ENCODE assay signal across 11 cellular contexts in the genomic region with DNA sequence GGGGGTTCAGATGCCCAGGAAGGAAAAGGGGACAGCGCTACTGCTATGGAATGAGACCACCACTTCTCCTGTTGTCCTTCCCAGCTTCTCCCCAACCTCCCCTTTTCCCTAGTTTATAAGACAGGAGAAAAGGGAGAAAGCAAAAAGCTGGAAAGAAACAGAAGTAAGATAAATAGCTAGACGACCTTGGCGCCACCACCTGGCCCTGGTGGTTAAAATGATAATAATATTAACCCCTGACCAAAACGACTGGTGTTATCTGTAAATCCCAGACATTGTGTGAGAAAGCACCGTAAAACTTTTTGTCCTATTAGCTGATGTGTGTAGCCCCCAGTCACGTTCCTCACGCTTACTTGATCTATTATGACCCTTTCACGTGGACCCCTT. TPM values are rescaled to one million over a fixed set of nuclear protein-coding genes. Genes with fewer than 3 reads are reported as not detected.
A peak's percentile ranks its signal among the peaks of the same experiment; 100 is the strongest.
DNase-seq lines count a peak whose midpoint lies in the region; ATAC-seq, FAIRE-seq and TF ChIP-seq lines count a peak whose summit lies in the region.
"Not testable (repeated sequence)": the region's sequence is repeated elsewhere in the genome, so short reads cannot be mapped to it uniquely, and the experiment has no call there.
"Had no signal": no experiment of that assay in that cellular context is flagged by ENCODE, and none has a peak within 500 bp of the region (broad histone marks: within the 10 kb centered on the region; RNA-seq: fewer than 3 reads in every experiment).

No MANE protein-coding gene starts in this region.

- not testable (repeated sequence) for H3K36me3 ChIP-seq in Panc1 (ENCODE audit: control insufficient read depth, insufficient read depth, low read length); keratinocyte (ENCODE audit: control insufficient read depth in 2 of 2, extremely low read depth in 1 of 2, insufficient read depth in 2 of 2, low read length in 2 of 2)

- H3K27ac ChIP-seq in HL-60 (replicated peaks) (peak overlapping the region; percentile 64), Panc1 (ENCODE audit: low read length) (peak overlapping the region; percentile 90), dorsolateral prefrontal cortex (peak overlapping the region in 43 of 59 donors; percentile 10 to 88 (median 64)), substantia nigra (ENCODE audit: low read depth, low read length, poor library complexity, severe bottlenecking) (peak overlapping the region; percentile 4)
- H3K27ac ChIP-seq in keratinocyte (ENCODE audit: control insufficient read depth, insufficient read depth, low read length), result not testable (repeated sequence)

- peak overlapping the region; percentile 23 for H2AFZ ChIP-seq in keratinocyte (ENCODE audit: control insufficient read depth, low read length)

- BruUV-seq in Panc1 (replicated peaks; lab: Mats Ljungman, UMichigan), result not testable (repeated sequence)

- CTCF ChIA-PET in Panc1 (lab: Charles Lee), result interaction anchor here (0.6 to 1.4 kb wide), 6 partner anchors 35 to 324 kb away, joined by 3 to 6 read pairs (median 4); no protein-coding TSS in a partner anchor
- CTCF ChIA-PET in WTC11 (lab: Charles Lee), result interaction anchor here (0.9 to 2.4 kb wide), 20 partner anchors 8 to 535 kb away, joined by 3 to 19 read pairs (median 5); a partner anchor contains a TSS

- in situ Hi-C loops in Panc1 (cut with HindIII; ENCODE audit: low pct_unique_long_range_greater_than_20kb, low sequenced_read_pairs), result loop anchor here (25.0 kb wide), 1 partner anchor 88 kb away; no protein-coding TSS in a partner anchor

- POLR2A ChIA-PET in Panc1 (lab: Charles Lee) (interaction anchor here (0.6 to 1.0 kb wide), 3 partner anchors 13 to 30 kb away, joined by 3 to 4 read pairs (median 4); no protein-coding TSS in a partner anchor), WTC11 (lab: Charles Lee) (interaction anchor here (0.6 to 1.2 kb wide), 2 partner anchors 8 to 11 kb away, joined by 4 to 8 read pairs; no protein-coding TSS in a partner anchor)

- H3K27me3 Mint-ChIP-seq in WTC11 (ENCODE audit: low read depth), result not testable (repeated sequence)
- peaks cover 29% of the 10 kb centered on the region for H3K27me3 Mint-ChIP-seq in nephron (ENCODE audit: low read depth)

- not testable (repeated sequence) for H3K4me3 Mint-ChIP-seq in WTC11
- peak overlapping the region in 1 of 3 experiments; percentile 4 for H3K4me3 Mint-ChIP-seq in nephron

- dilution Hi-C loops in keratinocyte (cut with MboI; ENCODE audit: extremely low pct_ligation_motif_present, low sequenced_read_pairs), result not testable (repeated sequence)

- intact Hi-C loops in Panc1 (cut with micrococcal nuclease; ENCODE audit: unreplicated experiment), result not testable (repeated sequence)
- intact Hi-C loops in dorsolateral prefrontal cortex (cut with DNase I), result loop anchor here in 1 of 2 donors (5.0 kb wide), 1 partner anchor 38 kb away; no protein-coding TSS in a partner anchor

- not testable (repeated sequence) for H3K9ac ChIP-seq in keratinocyte (ENCODE audit: control insufficient read depth, extremely low read depth, insufficient read depth, low read length)

- H3K36me3 Mint-ChIP-seq in WTC11, result peaks cover 27% of the 10 kb centered on the region
- not testable (repeated sequence) for H3K36me3 Mint-ChIP-seq in nephron (ENCODE audit: low read depth)

- FAIRE-seq in keratinocyte (lab: Jason Lieb, UNC), result not testable (repeated sequence)

- peaks cover 76% of the 10 kb centered on the region for H3K4me1 Mint-ChIP-seq in WTC11
- H3K4me1 Mint-ChIP-seq in nephron, result peaks cover 38% of the 10 kb centered on the region

- not testable (repeated sequence) for DNase-seq in AG10803 (ENCODE audit: low read depth); HL-60 (ENCODE audit: low read depth in 1 of 2, low spot score in 1 of 2); Panc1 (ENCODE audit: low read depth, low spot score); WTC11 (ENCODE audit: low spot score); dorsolateral prefrontal cortex; keratinocyte (ENCODE audit: low read depth, low spot score); substantia nigra (lab: John Stamatoyannopoulos, UW)

- H3K9me3 ChIP-seq in Panc1 (ENCODE audit: control insufficient read depth, insufficient read depth, low read depth, low read length); keratinocyte (ENCODE audit: control insufficient read depth, low read depth, low read length): not testable (repeated sequence)

- H3K4me3 ChIP-seq in AG10803 (ENCODE audit: low read length); HL-60 (replicated peaks; ENCODE audit: insufficient read depth, low read length); dorsolateral prefrontal cortex; keratinocyte (ENCODE audit: control insufficient read depth in 2 of 3, extremely low read depth in 1 of 3, insufficient read depth in 2 of 3, low read depth in 1 of 3, low read length in 3 of 3): not testable (repeated sequence)
- peak overlapping the region in 1 of 2 experiments; percentile 50; a peak in 2 of 4 replicates for H3K4me3 ChIP-seq in Panc1 (ENCODE audit: low read depth in 2 of 2, low read length in 2 of 2)

- not testable (repeated sequence) for H3K9me3 Mint-ChIP-seq in WTC11, nephron

- H3K27ac Mint-ChIP-seq in WTC11, result peak overlapping the region; percentile 86
- peak overlapping the region; percentile 16 to 53 (median 28) for H3K27ac Mint-ChIP-seq in nephron

- H3K79me2 ChIP-seq in keratinocyte (ENCODE audit: control insufficient read depth, insufficient read depth, low read length), result not testable (repeated sequence)

- H3K27me3 ChIP-seq in HL-60 (ENCODE audit: insufficient read depth, poor library complexity, severe bottlenecking); Panc1 (ENCODE audit: control insufficient read depth, insufficient read depth, low read length); dorsolateral prefrontal cortex: not testable (repeated sequence)
- peaks cover 14% of the 10 kb centered on the region for H3K27me3 ChIP-seq in keratinocyte (ENCODE audit: control insufficient read depth, extremely low read depth, insufficient read depth, low read length)

- TF ChIP-seq CTCF in AG10803 (conservative IDR thresholded peaks at IDR 0.05; ENCODE audit: low read length) (0 out of 2 replicates have a peak, but pooled peaks have one; percentile 1), Panc1 (IDR thresholded peaks at IDR 0.05) (peak; percentile 68), dorsolateral prefrontal cortex (IDR thresholded peaks at IDR 0.05 in 54 of 56, conservative IDR thresholded peaks at IDR 0.05 in 2 of 56; ENCODE audit: low read depth in 1 of 56, partially characterized antibody in 56 of 56) (peak in 6 of 56 donors; percentile 2 to 30 (median 15))
- not testable (repeated sequence) for TF ChIP-seq CTCF in HL-60 (IDR thresholded peaks at IDR 0.05; ENCODE audit: insufficient read depth, low read length); WTC11 (IDR thresholded peaks at IDR 0.05); keratinocyte (optimal IDR thresholded peaks at IDR 0.05 in 1 of 3, IDR thresholded peaks at IDR 0.05 in 1 of 3, conservative IDR thresholded peaks at IDR 0.05 in 1 of 3; ENCODE audit: extremely low read depth in 1 of 3, insufficient read depth in 2 of 3, low read length in 3 of 3); nephron (IDR thresholded peaks at IDR 0.05; ENCODE audit: unreplicated experiment in 3 of 3)

- H3K4me2 ChIP-seq in keratinocyte (ENCODE audit: control insufficient read depth, extremely low read depth, insufficient read depth, low read depth, low read length), result peak overlapping the region; percentile 14

- not testable (repeated sequence) for ATAC-seq in Panc1, WTC11

- H3K4me1 ChIP-seq in Panc1 (ENCODE audit: control insufficient read depth, insufficient read depth, low read length), result peaks cover 72% of the 10 kb centered on the region
- not testable (repeated sequence) for H3K4me1 ChIP-seq in keratinocyte (ENCODE audit: control insufficient read depth, extremely low read depth, insufficient read depth, low read length)

- not testable (repeated sequence) for H4K20me1 ChIP-seq in keratinocyte (ENCODE audit: control insufficient read depth, extremely low read depth, insufficient read depth, low read length)

- not testable (repeated sequence) for H3K9me1 ChIP-seq in keratinocyte (ENCODE audit: control insufficient read depth, extremely low read depth, insufficient read depth, low read length)

RNA-seq across cellular contexts. Expression of a gene that starts 5.2 kb away (rescaled TPM):
- total RNA-seq in Panc1 (2021; ENCODE audit: unreplicated experiment) (83.3 TPM), WTC11 (2021) (151 to 197 TPM (median 194 TPM) in 3 replicates), dorsolateral prefrontal cortex (10 to 100 TPM in 9 of 120 experiments, 1 to 10 TPM in 111; 2.1 to 13.9 (median 5.9) TPM)
- polyA plus RNA-seq in Panc1 (2012; ENCODE audit: insufficient read length), result 85.5 TPM
- polyA plus RNA-seq in keratinocyte, result 0.08 TPM in 1 of 3 replicates, not detected in the others
- not detected for polyA plus RNA-seq in keratinocyte (2011; ENCODE audit: low read depth)
- polyA plus RNA-seq in keratinocyte (2011; cell fraction: cytosol; rRNA removed), result 0.05 TPM in 1 of 2 replicates, not detected in the other
- 0.18 and 0.27 TPM in 2 replicates for polyA plus RNA-seq in keratinocyte (2011; cell fraction: nucleus; rRNA removed)
- polyA plus RNA-seq in keratinocyte (2012; ENCODE audit: low replicate concordance), result 0.09 and 0.10 TPM in 2 replicates
- 0.10 to 0.56 TPM in 2 of 3 replicates, not detected in the other for polyA minus RNA-seq in keratinocyte
- polyA minus RNA-seq in keratinocyte (2011; cell fraction: cytosol; rRNA and poly(A)+ RNA removed), result not detected
- 0.31 TPM in 1 of 2 replicates, not detected in the other for polyA minus RNA-seq in keratinocyte (2011; cell fraction: nucleus; rRNA and poly(A)+ RNA removed)
- total RNA-seq: A673; CD4-positive, CD25-positive, alpha-beta regulatory T cell had no signal
- polyA plus RNA-seq: CD4-positive, CD25-positive, alpha-beta regulatory T cell; naive thymus-derived CD4-positive, alpha-beta T cell had no signal
